8 cellular contexts compared by ENCODE assay signal in genomic region chr2:10043906-10044601, GRCh38. TPM values are rescaled to one million over a fixed set of nuclear protein-coding genes. Genes with fewer than 3 reads are reported as not detected.
DNase-seq lines count a peak whose midpoint lies in the region; ATAC-seq and TF ChIP-seq lines count a peak whose summit lies in the region.

No MANE protein-coding gene starts in this region.

- H3K27ac ChIP-seq in VCaP (peak overlapping the region; percentile 77), brain microvascular endothelial cell (peak overlapping the region; percentile 61), iPS-18a (ENCODE audit: low read length) (no peak overlapping the region), gastrocnemius medialis (peak overlapping the region; percentile 94 to 95 (median 94))

- no peaks in the 10 kb centered on the region for H3K27me3 ChIP-seq in brain microvascular endothelial cell (replicated peaks)
- peaks cover 28% of the 10 kb centered on the region for H3K27me3 ChIP-seq in iPS-18a (ENCODE audit: control insufficient read depth, insufficient read depth, low read length)
- H3K27me3 ChIP-seq in gastrocnemius medialis = no peaks in the 10 kb centered on the region

- intact Hi-C loops in gastrocnemius medialis (cut with DNase I; ENCODE audit: low total_unique reads) = loop anchor here (2.0 to 10.0 kb wide), 6 partner anchors 202 to 1551 kb away; partner anchors contain the start of genes ADAM17, CPSF3, ITGB1BP1 and ODC1

- H3K9me3 ChIP-seq in iPS-18a (ENCODE audit: control insufficient read depth, low read depth, low read length) (no peaks in the 10 kb centered on the region), gastrocnemius medialis (no peaks in the 10 kb centered on the region)

- H3K36me3 ChIP-seq in brain microvascular endothelial cell (replicated peaks) = peaks cover 6% of the 10 kb centered on the region
- H3K36me3 ChIP-seq in iPS-18a (ENCODE audit: control insufficient read depth, low read depth, low read length) = peaks cover 9% of the 10 kb centered on the region
- H3K36me3 ChIP-seq in gastrocnemius medialis = peaks cover 0 to 25% of the 10 kb centered on the region in 2 donors

- ATAC-seq in HG02763 (IDR thresholded peaks at IDR 0.05; ENCODE audit: unreplicated experiment) = peak; percentile 51
- ATAC-seq in gastrocnemius medialis = peak; percentile 77

- H3K9ac ChIP-seq in iPS-18a (ENCODE audit: low read length) = no peak overlapping the region

- DNase-seq in GM10248 (ENCODE audit: extremely low spot score) (peak; percentile 93), NCI-H187 (lab: John Stamatoyannopoulos, UW) (peak; percentile 79 to 97), brain microvascular endothelial cell (peak; percentile 86), gastrocnemius medialis (peak; percentile 96), NAMALWA (ENCODE audit: low spot score) (no peak)

- in situ Hi-C loops in brain microvascular endothelial cell (cut with HindIII; ENCODE audit: low pct_ligation_motif_present, low sequenced_read_pairs) = loop anchor here (10.0 kb wide), 1 partner anchor 229 kb away; no protein-coding TSS in a partner anchor
- in situ Hi-C loops in gastrocnemius medialis (cut with MboI; ENCODE audit: low sequenced_read_pairs in 4 of 4) = loop anchor here in 3 of 4 donors (10.0 to 25.0 kb wide), 3 partner anchors 229 to 407 kb away; partner anchors contain the start of gene YWHAQ (in 1 of the 3)

- CTCF ChIA-PET in GM10248 (lab: Yijun Ruan, JAX) = interaction anchor here (0.9 to 11.3 kb wide), 7 partner anchors 13 to 391 kb away, joined by 4 to 87 read pairs (median 13); no protein-coding TSS in a partner anchor

- POLR2A ChIA-PET in GM10248 (lab: Yijun Ruan, JAX) = no interaction called here

- H3K4me3 ChIP-seq in brain microvascular endothelial cell (ENCODE audit: low read depth, low read length) (peak overlapping the region; percentile 57), iPS-18a (ENCODE audit: low read length) (peak overlapping the region; percentile 32), gastrocnemius medialis (peak overlapping the region; percentile 58 to 69 (median 65))

- TF ChIP-seq POLR2A in gastrocnemius medialis (IDR thresholded peaks at IDR 0.05) = peak; percentile 8 to 59

- TF ChIP-seq CTCF in GM10248 (IDR thresholded peaks at IDR 0.05; ENCODE audit: control extremely low read depth, extremely low read depth, low read depth, missing control alignments) (no peak), VCaP (conservative IDR thresholded peaks at IDR 0.05) (no peak), brain microvascular endothelial cell (IDR thresholded peaks at IDR 0.05; ENCODE audit: low read depth, low read length, missing control alignments) (no peak), gastrocnemius medialis (IDR thresholded peaks at IDR 0.05 in 4 of 5, conservative IDR thresholded peaks at IDR 0.05 in 1 of 5) (no peak)

- H3K4me1 ChIP-seq in iPS-18a (ENCODE audit: control insufficient read depth, low read depth, low read length) (peaks cover 6% of the 10 kb centered on the region), gastrocnemius medialis (peaks cover 35 to 62% of the 10 kb centered on the region in 2 donors)

RNA-seq across cellular contexts. Expression of gene KLF11, which starts 0.7 kb away (rescaled TPM):
- total RNA-seq in gastrocnemius medialis = 10 to 100 TPM in 3 of 4 donors, 1 to 10 TPM in 1; 7.6 to 18.3 (median 12.9) TPM

RNA-seq across cellular contexts. Expression of gene CYS1, which starts 36.2 kb away (rescaled TPM):
- total RNA-seq in gastrocnemius medialis = under 1 TPM in 3 of 4 donors, not detected in 1; 0.10 to 0.42 (median 0.18) TPM
